Comparison of ENCODE assay signal across 27 cellular contexts in genomic region chr10:63010203-63010602, GRCh38.
"Had no signal": no experiment of that assay in that cellular context is flagged by ENCODE, and none has a peak within 500 bp of the region (broad histone marks: within the 10 kb centered on the region; RNA-seq: fewer than 3 reads in every experiment).

No MANE protein-coding gene starts in this region.

- ATAC-seq: activated CD8-positive, alpha-beta memory T cell treated with anti-CD3 and anti-CD28 coated beads, Interleukin-2, amount 10 ng/mL, durations not matched to agents 7 days and 5 days; activated CD8-positive, alpha-beta T cell treated with anti-CD3 and anti-CD28 coated beads, Interleukin-2, amount 10 ng/mL, durations not matched to agents 7 days and 5 days; activated naive CD4-positive, alpha-beta T cell treated with anti-CD3 and anti-CD28 coated beads, Interleukin-2, amount 50 U/mL, for 72 hours; gastroesophageal sphincter had no signal

- DNase-seq: activated CD4-positive, alpha-beta memory T cell treated with anti-CD3 and anti-CD28 coated beads for 36 hours; activated CD4-positive, alpha-beta T cell treated with anti-CD3 and anti-CD28 coated beads for 48 hours; activated CD8-positive, alpha-beta memory T cell treated with anti-CD3 and anti-CD28 coated beads, Interleukin-2, amount 10 ng/mL, durations not matched to agents 7 days and 5 days; activated CD8-positive, alpha-beta memory T cell treated with anti-CD3 and anti-CD28 coated beads, Interleukin-2, amount 50 U/mL, for 4 hours; activated CD8-positive, alpha-beta T cell treated with anti-CD3 and anti-CD28 coated beads, Interleukin-2, amount 10 ng/mL, durations not matched to agents 7 days and 5 days; activated gamma-delta T cell; activated naive CD4-positive, alpha-beta T cell; activated naive CD4-positive, alpha-beta T cell treated with anti-CD3 and anti-CD28 coated beads, Interleukin-2, amount 10 ng/mL, durations not matched to agents 7 days and 5 days; activated naive CD8-positive, alpha-beta T cell treated with anti-CD3 and anti-CD28 coated beads, Interleukin-2, amount 10 ng/mL, durations not matched to agents 7 days and 5 days; activated T-cell treated with anti-CD3 and anti-CD28 coated beads, Interleukin-2, amount 50 U/mL, for 1 hour; activated T-cell treated with anti-CD3 and anti-CD28 coated beads, Interleukin-2, amount 50 U/mL, for 48 hours; central memory CD4-positive, alpha-beta T cell; cerebellar nuclear complex; colonic mucosa; effector CD8-positive, alpha-beta T cell; esophagus squamous epithelium; foreskin melanocyte; head of caudate nucleus; T-helper 2 cell had no signal

- H3K36me3 ChIP-seq: ascending aorta, breast epithelium, cardiac muscle cell, colonic mucosa, esophagus squamous epithelium, gastroesophageal sphincter had no signal

- H3K9me3 ChIP-seq: ascending aorta, breast epithelium, colonic mucosa, esophagus squamous epithelium, gastroesophageal sphincter had no signal

- H3K27me3 ChIP-seq: ascending aorta, breast epithelium, colonic mucosa, esophagus squamous epithelium, gastroesophageal sphincter had no signal

- FAIRE-seq: endometrium, endothelial cell of umbilical vein had no signal

- H3K4me3 ChIP-seq: ascending aorta, breast epithelium, cardiac muscle cell, colonic mucosa, esophagus squamous epithelium, gastroesophageal sphincter had no signal

- H3K27ac ChIP-seq: ascending aorta, breast epithelium, cardiac muscle cell, colonic mucosa, epithelial cell of prostate, esophagus squamous epithelium, gastroesophageal sphincter had no signal

- H3K4me1 ChIP-seq: ascending aorta, breast epithelium, colonic mucosa, esophagus squamous epithelium, gastroesophageal sphincter had no signal
